Comparison of ENCODE assay signal across 16 cellular contexts in genomic region chr2:204274991-204275390, GRCh38.
DNase-seq lines count a peak whose midpoint lies in the region.
"Had no signal": no experiment of that assay in that cellular context is flagged by ENCODE, and none has a peak within 500 bp of the region (broad histone marks: within the 10 kb centered on the region; RNA-seq: fewer than 3 reads in every experiment).

No MANE protein-coding gene starts in this region.

- DNase-seq in anterior cingulate cortex (lab: John Stamatoyannopoulos, UW) (peak in 52 of 58 donors; percentile 8 to 94 (median 70)), globus pallidus (ENCODE audit: low spot score) (peak; percentile 98), middle frontal gyrus (ENCODE audit: extremely low spot score, low spot score) (peak; percentile 76), COLO829 (ENCODE audit: low spot score) (no peak), MV-4-11 (lab: John Stamatoyannopoulos, UW) (no peak)
- DNase-seq in activated effector memory CD4-positive, alpha-beta T cell treated with anti-CD3 and anti-CD28 coated beads, Interleukin-2, amount 50 U/mL, for 16 hours = no peak
- DNase-seq: CD8-positive, alpha-beta memory T cell; GOT3; HFFc6; MM.1S; NCI-H1105 treated with DMSO at 0.1 percent for 48 hours; NCI-H187 treated with DMSO at 0.1 percent for 48 hours; NCI-H446 treated with DMSO at 0.1 percent for 48 hours; NCI-H774; PC-9 had no signal

- H3K27ac ChIP-seq in temporal lobe (ENCODE audit: low read depth, low read length) = peak overlapping the region; percentile 78
- H3K27ac ChIP-seq: PC-9 had no signal

Comparison
In these comparisons a context has a peak if more than half of its experiments do, and no peak if none do; other contexts are left out.
1. DNase-seq: peak in anterior cingulate cortex (52 of 58), globus pallidus (single experiment) and middle frontal gyrus (single experiment); none in activated effector memory CD4-positive, alpha-beta T cell treated with anti-CD3 and anti-CD28 coated beads, Interleukin-2, amount 50 U/mL, for 16 hours (single experiment), COLO829 (single experiment) and MV-4-11 (single experiment).